Comparison of ENCODE assay signal across 12 cellular contexts in genomic region chr20:8854566-8854965, GRCh38.
DNase-seq lines count a peak whose midpoint lies in the region; ATAC-seq and TF ChIP-seq lines count a peak whose summit lies in the region.
"Had no signal": no experiment of that assay in that cellular context is flagged by ENCODE, and none has a peak within 500 bp of the region (broad histone marks: within the 10 kb centered on the region; RNA-seq: fewer than 3 reads in every experiment).

No MANE protein-coding gene starts in this region.

- no peak for TF ChIP-seq EP300 in stomach (IDR thresholded peaks at IDR 0.05)

- H3K4me1 ChIP-seq in colonic mucosa (no peaks in the 10 kb centered on the region), stomach (peaks cover 0 to 34% (median 18%) of the 10 kb centered on the region in 4 donors)

- intact Hi-C loops in colonic mucosa (cut with DNase I): loop anchor here (5.0 to 10.0 kb wide), 2 partner anchors 100 to 508 kb away; no protein-coding TSS in a partner anchor
- intact Hi-C loops in stomach (cut with DNase I; ENCODE audit: low total_unique reads): no loop called here

- H3K27me3 ChIP-seq in colonic mucosa (no peaks in the 10 kb centered on the region), stomach (no peaks in the 10 kb centered on the region)

- TF ChIP-seq CTCF in colonic mucosa (IDR thresholded peaks at IDR 0.05): no peak
- TF ChIP-seq CTCF in stomach (IDR thresholded peaks at IDR 0.05): no peak

- no peak for TF ChIP-seq POLR2A in stomach (IDR thresholded peaks at IDR 0.05)

- DNase-seq in HCEC 1CT: peak; percentile 66
- peak; percentile 22 for DNase-seq in colonic mucosa
- peak; percentile 45 for DNase-seq in left kidney (ENCODE audit: low read depth, low spot score)
- no peak for DNase-seq in stomach
- DNase-seq in activated CD4-positive, alpha-beta T cell treated with anti-CD3 and anti-CD28 coated beads for 4 hours: no peak
- DNase-seq: DND-41; MM.1S; PC-9; stimulated activated CD4-positive, alpha-beta T cell treated with anti-CD3 and anti-CD28 coated beads, Interleukin-4, amount 100 ng/mL, for 1 hour had no signal

- 56 to 73% (median 61%) methylated on average over 12 of the region's 12 CpGs for WGBS in stomach, 5 donors

- H3K4me3 ChIP-seq in colonic mucosa (no peak overlapping the region), stomach (no peak overlapping the region)
- H3K4me3 ChIP-seq: PC-9 had no signal

- ATAC-seq in HG03469 (IDR thresholded peaks at IDR 0.05; ENCODE audit: unreplicated experiment) (no peak), HG03342 (IDR thresholded peaks at IDR 0.05; ENCODE audit: unreplicated experiment) (no peak), GM21619 (IDR thresholded peaks at IDR 0.05; ENCODE audit: unreplicated experiment) (no peak)

- H3K36me3 ChIP-seq in colonic mucosa (no peaks in the 10 kb centered on the region), stomach (no peaks in the 10 kb centered on the region)

- H3K27ac ChIP-seq in colonic mucosa: no peak overlapping the region
- peak overlapping the region in 4 of 5 donors; percentile 32 to 65 (median 57) for H3K27ac ChIP-seq in stomach
- H3K27ac ChIP-seq: PC-9 had no signal

- no peak overlapping the region for H3K9ac ChIP-seq in colonic mucosa (ENCODE audit: low read depth in 2 of 2, low read length in 2 of 2)

- H3K9me3 ChIP-seq in colonic mucosa (no peaks in the 10 kb centered on the region), stomach (no peaks in the 10 kb centered on the region)

Comparison
In these comparisons a context has a peak if more than half of its experiments do, and no peak if none do; other contexts are left out.
1. DNase-seq: peak in HCEC 1CT (single experiment), colonic mucosa (single experiment) and left kidney (single experiment); none in stomach (single experiment) and activated CD4-positive, alpha-beta T cell treated with anti-CD3 and anti-CD28 coated beads for 4 hours (0 of 2).